Comparison of ENCODE assay signal across 24 cellular contexts in genomic region chr12:15199886-15200285, GRCh38. TPM values are rescaled to one million over a fixed set of nuclear protein-coding genes. Genes with fewer than 3 reads are reported as not detected.
"Had no signal": no experiment of that assay in that cellular context is flagged by ENCODE, and none has a peak within 500 bp of the region (broad histone marks: within the 10 kb centered on the region; RNA-seq: fewer than 3 reads in every experiment).

No MANE protein-coding gene starts in this region.

- ATAC-seq: activated T-cell treated with anti-CD3 and anti-CD28 coated beads, Interleukin-2, amount 50 U/mL, for 4 hours; body of pancreas; effector memory CD8-positive, alpha-beta T cell; esophagus mucosa; natural killer cell treated with Interleukin-12 subunit alpha and Interleukin-12 subunit beta and Interleukin-15 and Interleukin-18, amount 100 ng/mL, for 72 hours; pancreas; right lobe of liver; stimulated activated effector memory CD8-positive, alpha-beta T cell treated with anti-CD3 and anti-CD28 coated beads, Interleukin-12 subunit alpha, Interleukin-12 subunit beta, amount 100 ng/mL, for 72 hours; stimulated activated naive CD8-positive, alpha-beta T cell treated with anti-CD3 and anti-CD28 coated beads, Interleukin-15, amount 100 ng/mL, for 72 hours; T-cell; upper lobe of right lung had no signal

- H3K36me3 ChIP-seq: pancreas, right lobe of liver, upper lobe of right lung had no signal

- H3K27me3 ChIP-seq: body of pancreas, pancreas, right lobe of liver, upper lobe of right lung had no signal

- H3K4me3 ChIP-seq: body of pancreas, pancreas, right lobe of liver, upper lobe of right lung had no signal

- DNase-seq: activated CD4-positive, alpha-beta T cell treated with anti-CD3 and anti-CD28 coated beads, Interleukin-2, amount 50 U/mL, for 4 hours; activated CD8-positive, alpha-beta memory T cell treated with anti-CD3 and anti-CD28 coated beads for 24 hours; activated CD8-positive, alpha-beta memory T cell treated with anti-CD3 and anti-CD28 coated beads, Interleukin-2, amount 50 U/mL, for 48 hours; activated naive CD4-positive, alpha-beta T cell treated with Interleukin-2 at 50 U/mL for 16 hours; activated naive CD8-positive, alpha-beta T cell treated with anti-CD3 and anti-CD28 coated beads, Interleukin-2, amount 10 ng/mL, durations not matched to agents 7 days and 5 days; activated T-cell treated with anti-CD3 and anti-CD28 coated beads, Interleukin-2, amount 50 U/mL, for 4 hours; body of pancreas; caudate nucleus; effector memory CD8-positive, alpha-beta T cell; hippocampal formation; mesendoderm; pancreas; right lobe of liver; small intestine; stimulated activated CD4-positive, alpha-beta T cell treated with anti-CD3 and anti-CD28 coated beads, Interleukin-2, amount 100 ng/mL, for 24 hours; stimulated activated naive CD8-positive, alpha-beta T cell treated with anti-CD3 and anti-CD28 coated beads, Interleukin-15, amount 100 ng/mL, for 72 hours; T-cell; upper lobe of right lung had no signal

- H3K27ac ChIP-seq: body of pancreas, pancreas, right lobe of liver, upper lobe of right lung had no signal

- H3K27ac Mint-ChIP-seq: activated naive CD8-positive, alpha-beta T cell treated with anti-CD3 and anti-CD28 coated beads, Interleukin-2, amount 10 ng/mL, durations not matched to agents 7 days and 5 days; activated T-helper 2 cell treated with anti-CD3 and anti-CD28 coated beads, Interferon-gamma antibody, Interleukin-2, Interleukin-4, amounts not matched to agents 10 μg/mL and 5 μg/mL and 100 μg/mL, durations not matched to agents 14 hours and 24 hours and 36 hours; effector memory CD8-positive, alpha-beta T cell; natural killer cell treated with Interleukin-12 subunit alpha and Interleukin-12 subunit beta and Interleukin-15 and Interleukin-18, amount 100 ng/mL, for 72 hours; stimulated activated effector memory CD8-positive, alpha-beta T cell treated with anti-CD3 and anti-CD28 coated beads, Interleukin-12 subunit alpha, Interleukin-12 subunit beta, amount 100 ng/mL, for 72 hours; stimulated activated naive CD8-positive, alpha-beta T cell treated with anti-CD3 and anti-CD28 coated beads, Interleukin-15, amount 100 ng/mL, for 72 hours; T-cell had no signal

- H3K36me3 Mint-ChIP-seq: activated naive CD8-positive, alpha-beta T cell treated with anti-CD3 and anti-CD28 coated beads, Interleukin-2, amount 10 ng/mL, durations not matched to agents 7 days and 5 days; natural killer cell treated with Interleukin-12 subunit alpha and Interleukin-12 subunit beta and Interleukin-15 and Interleukin-18, amount 100 ng/mL, for 72 hours; stimulated activated effector memory CD8-positive, alpha-beta T cell treated with anti-CD3 and anti-CD28 coated beads, Interleukin-12 subunit alpha, Interleukin-12 subunit beta, amount 100 ng/mL, for 72 hours; T-cell had no signal

- H3K27me3 Mint-ChIP-seq: stimulated activated naive CD8-positive, alpha-beta T cell treated with anti-CD3 and anti-CD28 coated beads, Interleukin-15, amount 100 ng/mL, for 72 hours had no signal

- H3K4me3 Mint-ChIP-seq: activated naive CD8-positive, alpha-beta T cell treated with anti-CD3 and anti-CD28 coated beads, Interleukin-2, amount 10 ng/mL, durations not matched to agents 7 days and 5 days; activated T-cell treated with anti-CD3 and anti-CD28 coated beads, Interleukin-2, amount 50 U/mL, for 4 hours; effector memory CD8-positive, alpha-beta T cell; natural killer cell treated with Interleukin-12 subunit alpha and Interleukin-12 subunit beta and Interleukin-15 and Interleukin-18, amount 100 ng/mL, for 72 hours; stimulated activated effector memory CD8-positive, alpha-beta T cell treated with anti-CD3 and anti-CD28 coated beads, Interleukin-12 subunit alpha, Interleukin-12 subunit beta, amount 100 ng/mL, for 72 hours; stimulated activated naive CD8-positive, alpha-beta T cell treated with anti-CD3 and anti-CD28 coated beads, Interleukin-15, amount 100 ng/mL, for 72 hours; T-cell had no signal

- H3K9me3 Mint-ChIP-seq: activated naive CD8-positive, alpha-beta T cell treated with anti-CD3 and anti-CD28 coated beads, Interleukin-2, amount 10 ng/mL, durations not matched to agents 7 days and 5 days; activated T-cell treated with anti-CD3 and anti-CD28 coated beads, Interleukin-2, amount 50 U/mL, for 4 hours; activated T-helper 2 cell treated with anti-CD3 and anti-CD28 coated beads, Interferon-gamma antibody, Interleukin-2, Interleukin-4, amounts not matched to agents 10 μg/mL and 5 μg/mL and 100 μg/mL, durations not matched to agents 14 hours and 24 hours and 36 hours; effector memory CD8-positive, alpha-beta T cell; natural killer cell treated with Interleukin-12 subunit alpha and Interleukin-12 subunit beta and Interleukin-15 and Interleukin-18, amount 100 ng/mL, for 72 hours; stimulated activated effector memory CD8-positive, alpha-beta T cell treated with anti-CD3 and anti-CD28 coated beads, Interleukin-12 subunit alpha, Interleukin-12 subunit beta, amount 100 ng/mL, for 72 hours; T-cell had no signal

- H3K4me1 ChIP-seq: body of pancreas, right lobe of liver had no signal

- H3K9me3 ChIP-seq: body of pancreas, pancreas, right lobe of liver, upper lobe of right lung had no signal

- H3K4me1 Mint-ChIP-seq: activated naive CD8-positive, alpha-beta T cell treated with anti-CD3 and anti-CD28 coated beads, Interleukin-2, amount 10 ng/mL, durations not matched to agents 7 days and 5 days; stimulated activated effector memory CD8-positive, alpha-beta T cell treated with anti-CD3 and anti-CD28 coated beads, Interleukin-12 subunit alpha, Interleukin-12 subunit beta, amount 100 ng/mL, for 72 hours; stimulated activated naive CD8-positive, alpha-beta T cell treated with anti-CD3 and anti-CD28 coated beads, Interleukin-15, amount 100 ng/mL, for 72 hours; T-cell had no signal

RNA-seq across cellular contexts. Expression of gene RERG, which starts 21.3 kb away (rescaled TPM):
- total RNA-seq: activated naive CD8-positive, alpha-beta T cell treated with anti-CD3 and anti-CD28 coated beads, Interleukin-2, amount 10 ng/mL, durations not matched to agents 7 days and 5 days; activated T-helper 2 cell treated with anti-CD3 and anti-CD28 coated beads, Interferon-gamma antibody, Interleukin-2, Interleukin-4, amounts not matched to agents 10 μg/mL and 5 μg/mL and 100 μg/mL, durations not matched to agents 14 hours and 24 hours and 36 hours; dermis microvascular lymphatic vessel endothelial cell; endothelial cell of umbilical vein; natural killer cell treated with Interleukin-12 subunit alpha and Interleukin-12 subunit beta and Interleukin-15 and Interleukin-18, amount 100 ng/mL, for 72 hours had no signal
